Comparison of ENCODE assay signal across 1 cellular context in genomic region chr9:73009649-73010288, GRCh38.
TF ChIP-seq lines count a peak whose summit lies in the region.

No MANE protein-coding gene starts in this region.

TF ChIP-seq in K562, 482 proteins besides CTCF, POLR2A, EP300 and RAD21 (continued from another document):
- no peak for TF ChIP-seq C11orf30 (IDR thresholded peaks at IDR 0.05; ENCODE audit: low read depth)
- TF ChIP-seq, protein P1, sequence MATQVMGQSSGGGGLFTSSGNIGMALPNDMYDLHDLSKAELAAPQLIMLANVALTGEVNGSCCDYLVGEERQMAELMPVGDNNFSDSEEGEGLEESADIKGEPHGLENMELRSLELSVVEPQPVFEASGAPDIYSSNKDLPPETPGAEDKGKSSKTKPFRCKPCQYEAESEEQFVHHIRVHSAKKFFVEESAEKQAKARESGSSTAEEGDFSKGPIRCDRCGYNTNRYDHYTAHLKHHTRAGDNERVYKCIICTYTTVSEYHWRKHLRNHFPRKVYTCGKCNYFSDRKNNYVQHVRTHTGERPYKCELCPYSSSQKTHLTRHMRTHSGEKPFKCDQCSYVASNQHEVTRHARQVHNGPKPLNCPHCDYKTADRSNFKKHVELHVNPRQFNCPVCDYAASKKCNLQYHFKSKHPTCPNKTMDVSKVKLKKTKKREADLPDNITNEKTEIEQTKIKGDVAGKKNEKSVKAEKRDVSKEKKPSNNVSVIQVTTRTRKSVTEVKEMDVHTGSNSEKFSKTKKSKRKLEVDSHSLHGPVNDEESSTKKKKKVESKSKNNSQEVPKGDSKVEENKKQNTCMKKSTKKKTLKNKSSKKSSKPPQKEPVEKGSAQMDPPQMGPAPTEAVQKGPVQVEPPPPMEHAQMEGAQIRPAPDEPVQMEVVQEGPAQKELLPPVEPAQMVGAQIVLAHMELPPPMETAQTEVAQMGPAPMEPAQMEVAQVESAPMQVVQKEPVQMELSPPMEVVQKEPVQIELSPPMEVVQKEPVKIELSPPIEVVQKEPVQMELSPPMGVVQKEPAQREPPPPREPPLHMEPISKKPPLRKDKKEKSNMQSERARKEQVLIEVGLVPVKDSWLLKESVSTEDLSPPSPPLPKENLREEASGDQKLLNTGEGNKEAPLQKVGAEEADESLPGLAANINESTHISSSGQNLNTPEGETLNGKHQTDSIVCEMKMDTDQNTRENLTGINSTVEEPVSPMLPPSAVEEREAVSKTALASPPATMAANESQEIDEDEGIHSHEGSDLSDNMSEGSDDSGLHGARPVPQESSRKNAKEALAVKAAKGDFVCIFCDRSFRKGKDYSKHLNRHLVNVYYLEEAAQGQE (CRISPR knock-in tag; IDR thresholded peaks at IDR 0.05; ENCODE audit: low read depth): no peak
- TF ChIP-seq ZNF143 (CRISPR knock-in tag; IDR thresholded peaks at IDR 0.05): no peak
- TF ChIP-seq, protein P2, sequence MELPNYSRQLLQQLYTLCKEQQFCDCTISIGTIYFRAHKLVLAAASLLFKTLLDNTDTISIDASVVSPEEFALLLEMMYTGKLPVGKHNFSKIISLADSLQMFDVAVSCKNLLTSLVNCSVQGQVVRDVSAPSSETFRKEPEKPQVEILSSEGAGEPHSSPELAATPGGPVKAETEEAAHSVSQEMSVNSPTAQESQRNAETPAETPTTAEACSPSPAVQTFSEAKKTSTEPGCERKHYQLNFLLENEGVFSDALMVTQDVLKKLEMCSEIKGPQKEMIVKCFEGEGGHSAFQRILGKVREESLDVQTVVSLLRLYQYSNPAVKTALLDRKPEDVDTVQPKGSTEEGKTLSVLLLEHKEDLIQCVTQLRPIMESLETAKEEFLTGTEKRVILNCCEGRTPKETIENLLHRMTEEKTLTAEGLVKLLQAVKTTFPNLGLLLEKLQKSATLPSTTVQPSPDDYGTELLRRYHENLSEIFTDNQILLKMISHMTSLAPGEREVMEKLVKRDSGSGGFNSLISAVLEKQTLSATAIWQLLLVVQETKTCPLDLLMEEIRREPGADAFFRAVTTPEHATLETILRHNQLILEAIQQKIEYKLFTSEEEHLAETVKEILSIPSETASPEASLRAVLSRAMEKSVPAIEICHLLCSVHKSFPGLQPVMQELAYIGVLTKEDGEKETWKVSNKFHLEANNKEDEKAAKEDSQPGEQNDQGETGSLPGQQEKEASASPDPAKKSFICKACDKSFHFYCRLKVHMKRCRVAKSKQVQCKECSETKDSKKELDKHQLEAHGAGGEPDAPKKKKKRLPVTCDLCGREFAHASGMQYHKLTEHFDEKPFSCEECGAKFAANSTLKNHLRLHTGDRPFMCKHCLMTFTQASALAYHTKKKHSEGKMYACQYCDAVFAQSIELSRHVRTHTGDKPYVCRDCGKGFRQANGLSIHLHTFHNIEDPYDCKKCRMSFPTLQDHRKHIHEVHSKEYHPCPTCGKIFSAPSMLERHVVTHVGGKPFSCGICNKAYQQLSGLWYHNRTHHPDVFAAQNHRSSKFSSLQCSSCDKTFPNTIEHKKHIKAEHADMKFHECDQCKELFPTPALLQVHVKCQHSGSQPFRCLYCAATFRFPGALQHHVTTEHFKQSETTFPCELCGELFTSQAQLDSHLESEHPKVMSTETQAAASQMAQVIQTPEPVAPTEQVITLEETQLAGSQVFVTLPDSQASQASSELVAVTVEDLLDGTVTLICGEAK (IDR thresholded peaks at IDR 0.05): no peak
- TF ChIP-seq, protein P2 (CRISPR knock-in tag; IDR thresholded peaks at IDR 0.05): no peak
- TF ChIP-seq, protein P3, sequence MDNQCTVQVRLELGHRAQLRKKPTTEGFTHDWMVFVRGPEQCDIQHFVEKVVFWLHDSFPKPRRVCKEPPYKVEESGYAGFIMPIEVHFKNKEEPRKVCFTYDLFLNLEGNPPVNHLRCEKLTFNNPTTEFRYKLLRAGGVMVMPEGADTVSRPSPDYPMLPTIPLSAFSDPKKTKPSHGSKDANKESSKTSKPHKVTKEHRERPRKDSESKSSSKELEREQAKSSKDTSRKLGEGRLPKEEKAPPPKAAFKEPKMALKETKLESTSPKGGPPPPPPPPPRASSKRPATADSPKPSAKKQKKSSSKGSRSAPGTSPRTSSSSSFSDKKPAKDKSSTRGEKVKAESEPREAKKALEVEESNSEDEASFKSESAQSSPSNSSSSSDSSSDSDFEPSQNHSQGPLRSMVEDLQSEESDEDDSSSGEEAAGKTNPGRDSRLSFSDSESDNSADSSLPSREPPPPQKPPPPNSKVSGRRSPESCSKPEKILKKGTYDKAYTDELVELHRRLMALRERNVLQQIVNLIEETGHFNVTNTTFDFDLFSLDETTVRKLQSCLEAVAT (IDR thresholded peaks at IDR 0.05): no peak
- TF ChIP-seq SIX5 (IDR thresholded peaks at IDR 0.05; ENCODE audit: borderline replicate concordance in 1 of 2, insufficient read depth in 1 of 2, low read depth in 1 of 2, low read length in 2 of 2): no peak
- TF ChIP-seq, protein P4, sequence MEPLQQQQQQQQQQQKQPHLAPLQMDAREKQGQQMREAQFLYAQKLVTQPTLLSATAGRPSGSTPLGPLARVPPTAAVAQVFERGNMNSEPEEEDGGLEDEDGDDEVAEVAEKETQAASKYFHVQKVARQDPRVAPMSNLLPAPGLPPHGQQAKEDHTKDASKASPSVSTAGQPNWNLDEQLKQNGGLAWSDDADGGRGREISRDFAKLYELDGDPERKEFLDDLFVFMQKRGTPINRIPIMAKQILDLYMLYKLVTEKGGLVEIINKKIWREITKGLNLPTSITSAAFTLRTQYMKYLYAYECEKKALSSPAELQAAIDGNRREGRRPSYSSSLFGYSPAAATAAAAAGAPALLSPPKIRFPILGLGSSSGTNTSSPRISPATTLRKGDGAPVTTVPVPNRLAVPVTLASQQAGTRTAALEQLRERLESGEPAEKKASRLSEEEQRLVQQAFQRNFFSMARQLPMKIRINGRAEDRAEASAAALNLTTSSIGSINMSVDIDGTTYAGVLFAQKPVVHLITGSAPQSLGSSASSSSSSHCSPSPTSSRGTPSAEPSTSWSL (CRISPR knock-in tag; IDR thresholded peaks at IDR 0.05; ENCODE audit: borderline replicate concordance): no peak
- no peak for TF ChIP-seq PHF20 (IDR thresholded peaks at IDR 0.05; ENCODE audit: partially characterized antibody)
- TF ChIP-seq ATF6 (CRISPR knock-in tag; IDR thresholded peaks at IDR 0.05): no peak
- no peak for TF ChIP-seq BCOR (IDR thresholded peaks at IDR 0.05)
- no peak; the same call in 1 of the 2 replicates for TF ChIP-seq EHMT2 (IDR thresholded peaks at IDR 0.05)
- no peak for TF ChIP-seq CEBPG (CRISPR knock-in tag; IDR thresholded peaks at IDR 0.05)
- TF ChIP-seq CEBPG (tag; conservative IDR thresholded peaks at IDR 0.05 in 1 of 2, IDR thresholded peaks at IDR 0.05 in 1 of 2): no peak
- TF ChIP-seq SNRNP70 (optimal IDR thresholded peaks at IDR 0.05; ENCODE audit: low read depth, low read length): no peak
- no peak for TF ChIP-seq ELF2 (CRISPR knock-in tag; IDR thresholded peaks at IDR 0.05)
- TF ChIP-seq SIN3B (IDR thresholded peaks at IDR 0.05; ENCODE audit: low read depth): no peak
- TF ChIP-seq BCL6 (CRISPR knock-in tag; IDR thresholded peaks at IDR 0.05): no peak
- TF ChIP-seq, protein P5, sequence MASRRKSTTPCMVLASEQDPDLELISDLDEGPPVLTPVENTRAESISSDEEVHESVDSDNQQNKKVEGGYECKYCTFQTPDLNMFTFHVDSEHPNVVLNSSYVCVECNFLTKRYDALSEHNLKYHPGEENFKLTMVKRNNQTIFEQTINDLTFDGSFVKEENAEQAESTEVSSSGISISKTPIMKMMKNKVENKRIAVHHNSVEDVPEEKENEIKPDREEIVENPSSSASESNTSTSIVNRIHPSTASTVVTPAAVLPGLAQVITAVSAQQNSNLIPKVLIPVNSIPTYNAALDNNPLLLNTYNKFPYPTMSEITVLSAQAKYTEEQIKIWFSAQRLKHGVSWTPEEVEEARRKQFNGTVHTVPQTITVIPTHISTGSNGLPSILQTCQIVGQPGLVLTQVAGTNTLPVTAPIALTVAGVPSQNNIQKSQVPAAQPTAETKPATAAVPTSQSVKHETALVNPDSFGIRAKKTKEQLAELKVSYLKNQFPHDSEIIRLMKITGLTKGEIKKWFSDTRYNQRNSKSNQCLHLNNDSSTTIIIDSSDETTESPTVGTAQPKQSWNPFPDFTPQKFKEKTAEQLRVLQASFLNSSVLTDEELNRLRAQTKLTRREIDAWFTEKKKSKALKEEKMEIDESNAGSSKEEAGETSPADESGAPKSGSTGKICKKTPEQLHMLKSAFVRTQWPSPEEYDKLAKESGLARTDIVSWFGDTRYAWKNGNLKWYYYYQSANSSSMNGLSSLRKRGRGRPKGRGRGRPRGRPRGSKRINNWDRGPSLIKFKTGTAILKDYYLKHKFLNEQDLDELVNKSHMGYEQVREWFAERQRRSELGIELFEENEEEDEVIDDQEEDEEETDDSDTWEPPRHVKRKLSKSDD (conservative IDR thresholded peaks at IDR 0.05; ENCODE audit: low read length): no peak
- no peak for TF ChIP-seq MCM5 (IDR thresholded peaks at IDR 0.05; ENCODE audit: low read depth)
- TF ChIP-seq FOXA3 (CRISPR knock-in tag; conservative IDR thresholded peaks at IDR 0.05 in 1 of 2, IDR thresholded peaks at IDR 0.05 in 1 of 2): no peak
- no peak for TF ChIP-seq CGGBP1 (CRISPR knock-in tag; IDR thresholded peaks at IDR 0.05)
- TF ChIP-seq RFX5 (IDR thresholded peaks at IDR 0.05; ENCODE audit: low read depth, low read length): no peak
- TF ChIP-seq SNIP1 (IDR thresholded peaks at IDR 0.05; ENCODE audit: low read depth): no peak
- no peak for TF ChIP-seq ATF7 (IDR thresholded peaks at IDR 0.05)
- TF ChIP-seq GTF2F1 (IDR thresholded peaks at IDR 0.05; ENCODE audit: low read depth, low read length): no peak
- TF ChIP-seq MLX (CRISPR knock-in tag; conservative IDR thresholded peaks at IDR 0.05): no peak
- no peak for TF ChIP-seq ZNF431 (CRISPR knock-in tag; IDR thresholded peaks at IDR 0.05)
- TF ChIP-seq HMG20A (CRISPR knock-in tag; conservative IDR thresholded peaks at IDR 0.05): no peak
- TF ChIP-seq PML (IDR thresholded peaks at IDR 0.05; ENCODE audit: low read length): peak; percentile 72
TF ChIP-seq in K562: peak in this region for 46.
